In the genomic region with DNA sequence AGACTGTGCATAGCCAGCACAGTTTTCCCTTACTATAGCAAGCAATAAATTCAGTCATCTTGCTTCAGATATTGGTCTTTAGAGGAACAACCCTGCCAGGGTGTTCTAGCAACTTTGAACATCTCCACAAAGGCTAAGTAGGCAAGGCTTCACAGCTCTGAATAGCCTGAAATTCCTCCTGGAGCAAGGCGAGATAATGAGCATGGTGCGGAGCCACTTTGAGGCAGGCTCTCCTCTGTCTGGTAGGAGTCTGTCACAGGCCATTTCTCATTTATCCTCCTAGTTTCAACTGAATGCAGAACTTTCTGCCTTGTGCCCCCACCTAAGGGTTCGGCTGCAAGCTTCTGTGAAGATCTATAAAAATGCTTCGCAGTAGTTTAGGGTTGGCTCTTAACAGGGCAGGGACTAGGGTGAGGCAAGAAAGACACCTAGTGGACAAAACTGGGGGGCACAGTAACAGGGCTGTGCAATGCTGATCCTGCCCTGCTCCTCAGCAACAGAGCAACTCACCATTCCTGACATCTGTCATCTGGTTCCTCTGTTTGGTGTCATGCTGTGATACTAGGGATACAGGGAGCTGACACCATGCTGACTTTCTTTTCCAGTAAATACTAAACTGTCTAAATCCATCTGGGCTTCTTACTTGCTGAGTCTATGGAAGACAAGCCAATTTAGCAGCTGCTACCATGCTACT, we compare ENCODE assay signal across 8 cellular contexts. TPM values are rescaled to one million over a fixed set of nuclear protein-coding genes. Genes with fewer than 3 reads are reported as not detected.
DNase-seq lines count a peak whose midpoint lies in the region; ATAC-seq, FAIRE-seq and TF ChIP-seq lines count a peak whose summit lies in the region.

No MANE protein-coding gene starts in this region.

- peak; percentile 51 for ATAC-seq in HG02885 (IDR thresholded peaks at IDR 0.05; ENCODE audit: poor library complexity, unreplicated experiment)
- no peak for ATAC-seq in GM19463 (IDR thresholded peaks at IDR 0.05; ENCODE audit: unreplicated experiment)

- H3K4me3 Mint-ChIP-seq in progenitor cell of endocrine pancreas (ENCODE audit: low read depth) = no peak overlapping the region

- no peaks in the 10 kb centered on the region for H3K9me3 Mint-ChIP-seq in progenitor cell of endocrine pancreas (ENCODE audit: low read depth)

- no peak overlapping the region for H3K27ac Mint-ChIP-seq in progenitor cell of endocrine pancreas

- no peak for DNase-seq in D721Med (ENCODE audit: insufficient read length, low spot score)
- DNase-seq in NOMO-1 treated with dmso at 0.1 percent for 144 hours (lab: John Stamatoyannopoulos, UW; ENCODE audit: unreplicated experiment) = peak; percentile 4
- DNase-seq in erythroblast (lab: John Stamatoyannopoulos, UW) = peak; percentile 48 to 53
- no peak for DNase-seq in progenitor cell of endocrine pancreas (ENCODE audit: low spot score, unreplicated experiment)
- no peak for DNase-seq in activated CD4-positive, alpha-beta T cell treated with anti-CD3 and anti-CD28 coated beads, Interleukin-2, amount 50 U/mL, for 1 hour
- no peak for DNase-seq in activated naive CD4-positive, alpha-beta T cell treated with anti-CD3 and anti-CD28 coated beads, Interleukin-2, amount 50 U/mL, for 16 hours

- no peak for TF ChIP-seq POLR2A in erythroblast (IDR thresholded peaks at IDR 0.05; ENCODE audit: low read length)

- peaks cover 4% of the 10 kb centered on the region for H3K27me3 Mint-ChIP-seq in progenitor cell of endocrine pancreas

- TF ChIP-seq CTCF in D721Med (IDR thresholded peaks at IDR 0.05; ENCODE audit: insufficient read depth, missing control alignments) (peak; percentile 41), progenitor cell of endocrine pancreas (IDR thresholded peaks at IDR 0.05; ENCODE audit: unreplicated experiment) (peak; percentile 68)

- H3K36me3 Mint-ChIP-seq in progenitor cell of endocrine pancreas (ENCODE audit: insufficient read depth) = no peaks in the 10 kb centered on the region

- no peak for FAIRE-seq in D721Med (lab: Jason Lieb, UNC)

- peaks cover 7% of the 10 kb centered on the region for H3K4me1 Mint-ChIP-seq in progenitor cell of endocrine pancreas (ENCODE audit: low read depth)

RNA-seq across cellular contexts. Expression of a gene that starts 16.6 kb away (rescaled TPM):
- 6.2 and 7.6 TPM in 2 replicates for total RNA-seq in progenitor cell of endocrine pancreas

Comparison
In these comparisons a context has a peak if more than half of its experiments do, and no peak if none do; other contexts are left out.
1. DNase-seq: peak in NOMO-1 treated with dmso at 0.1 percent for 144 hours (single experiment) and erythroblast (2 of 2); none in D721Med (single experiment), progenitor cell of endocrine pancreas (single experiment), activated CD4-positive, alpha-beta T cell treated with anti-CD3 and anti-CD28 coated beads, Interleukin-2, amount 50 U/mL, for 1 hour (single experiment) and activated naive CD4-positive, alpha-beta T cell treated with anti-CD3 and anti-CD28 coated beads, Interleukin-2, amount 50 U/mL, for 16 hours (single experiment).